15 cellular contexts compared by ENCODE assay signal in the genomic region with DNA sequence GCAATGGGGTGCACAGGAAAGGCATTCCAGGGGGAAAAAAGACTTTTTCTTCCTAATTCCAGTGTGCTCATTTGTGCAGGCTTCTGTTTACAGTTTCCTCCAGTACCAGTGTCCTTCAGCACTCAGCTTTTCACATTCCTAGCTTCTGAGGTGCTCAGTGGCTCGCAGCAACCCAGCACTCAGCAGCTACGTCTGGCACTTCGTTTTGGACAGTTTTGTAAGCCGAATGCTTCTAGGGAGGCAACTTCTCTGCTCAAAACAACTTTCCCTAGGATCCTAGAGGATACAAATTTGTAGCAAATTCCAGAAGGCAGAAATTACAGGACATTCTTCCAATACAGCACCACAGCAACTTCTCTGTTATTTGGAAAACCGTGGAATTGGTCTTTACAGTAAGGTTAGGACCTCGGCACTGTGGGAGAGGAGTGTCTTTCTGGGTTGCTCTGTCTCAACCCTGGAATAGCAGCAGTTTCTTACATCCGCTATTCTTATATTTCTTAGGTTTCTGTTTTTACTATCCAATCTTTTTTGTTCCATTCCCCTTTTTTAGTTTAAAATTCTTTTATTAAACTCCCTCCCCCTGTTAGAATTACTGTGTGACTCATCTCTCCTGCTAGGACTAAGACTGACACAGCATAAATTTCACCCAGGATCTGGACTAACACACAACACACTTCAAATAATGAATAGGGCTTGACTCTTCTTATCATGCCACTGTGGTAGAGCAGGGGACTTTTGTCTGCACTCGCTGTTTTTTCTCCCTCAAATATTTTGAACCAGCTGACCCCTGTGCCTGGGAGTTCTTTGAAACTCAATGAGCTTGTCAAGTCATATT.
DNase-seq lines count a peak whose midpoint lies in the region; ATAC-seq, FAIRE-seq and TF ChIP-seq lines count a peak whose summit lies in the region.
"Had no signal": no experiment of that assay in that cellular context is flagged by ENCODE, and none has a peak within 500 bp of the region (broad histone marks: within the 10 kb centered on the region; RNA-seq: fewer than 3 reads in every experiment).

No MANE protein-coding gene starts in this region.

- no peaks in the 10 kb centered on the region for H3K4me1 ChIP-seq in CD8-positive, alpha-beta T cell (ENCODE audit: insufficient read depth, low read length)

- intact Hi-C loops in CD8-positive, alpha-beta T cell (cut with DNase I, micrococcal nuclease), result no loop called here

- no peak for FAIRE-seq in bronchial epithelial cell (lab: Jason Lieb, UNC)

- H3K4me1 Mint-ChIP-seq in nephron, result peaks cover 14% of the 10 kb centered on the region
- no peaks in the 10 kb centered on the region for H3K4me1 Mint-ChIP-seq in CD8-positive, alpha-beta T cell (ENCODE audit: low read depth)

- no peaks in the 10 kb centered on the region for H3K36me3 Mint-ChIP-seq in nephron (ENCODE audit: low read depth)
- no peaks in the 10 kb centered on the region for H3K36me3 Mint-ChIP-seq in CD8-positive, alpha-beta T cell

- peak overlapping the region in 2 of 3 experiments; percentile 39 to 73 for H3K27ac Mint-ChIP-seq in nephron
- H3K27ac Mint-ChIP-seq in CD8-positive, alpha-beta T cell, result no peak overlapping the region
- H3K27ac Mint-ChIP-seq: HFFc6; stimulated activated naive CD8-positive, alpha-beta T cell treated with anti-CD3 and anti-CD28 coated beads, Interleukin-15, Interleukin-2, amounts not matched to agents 100 ng/mL and 50 ng/mL, for 24 hours had no signal

- TF ChIP-seq CTCF in C4-2B (conservative IDR thresholded peaks at IDR 0.05), result no peak
- no peak for TF ChIP-seq CTCF in bronchial epithelial cell (IDR thresholded peaks at IDR 0.05; ENCODE audit: insufficient read depth, low read length, severe bottlenecking)
- TF ChIP-seq CTCF in nephron (IDR thresholded peaks at IDR 0.05; ENCODE audit: unreplicated experiment in 3 of 3), result no peak
- TF ChIP-seq CTCF in CD8-positive, alpha-beta T cell (IDR thresholded peaks at IDR 0.05), result no peak

- no peaks in the 10 kb centered on the region for H3K9me3 ChIP-seq in CD8-positive, alpha-beta T cell (ENCODE audit: low read length)

- DNase-seq in LHCN-M2 (ENCODE audit: low read depth), result peak; percentile 58
- peak; percentile 63 for DNase-seq in bronchial epithelial cell (ENCODE audit: low read depth)
- DNase-seq in cerebellar cortex (ENCODE audit: low spot score), result no peak
- no peak for DNase-seq in NOMO-1 treated with DMSO at 0.1 percent for 48 hours (lab: John Stamatoyannopoulos, UW; ENCODE audit: unreplicated experiment)
- no peak for DNase-seq in CD8-positive, alpha-beta T cell
- DNase-seq: activated naive CD4-positive, alpha-beta T cell; cerebellar nuclear complex; HFFc6; NCI-H1048; NCI-H524; SHP77 treated with DMSO at 0.1 percent for 48 hours had no signal

- H3K4me3 ChIP-seq in bronchial epithelial cell (ENCODE audit: low read depth, low read length), result no peak overlapping the region
- H3K4me3 ChIP-seq in CD8-positive, alpha-beta T cell (ENCODE audit: low read depth, low read length), result no peak overlapping the region

- POLR2A ChIA-PET in CD8-positive, alpha-beta T cell (lab: Charles Lee), result no interaction called here

- no peak for ATAC-seq in GM19397 (IDR thresholded peaks at IDR 0.05; ENCODE audit: unreplicated experiment)
- ATAC-seq in CD8-positive, alpha-beta T cell, result no peak

- H3K9me3 Mint-ChIP-seq in nephron, result no peaks in the 10 kb centered on the region
- peaks cover 8% of the 10 kb centered on the region for H3K9me3 Mint-ChIP-seq in CD8-positive, alpha-beta T cell

- no peaks in the 10 kb centered on the region for H3K27me3 Mint-ChIP-seq in nephron (ENCODE audit: low read depth)
- no peaks in the 10 kb centered on the region for H3K27me3 Mint-ChIP-seq in CD8-positive, alpha-beta T cell (ENCODE audit: low read depth)
- H3K27me3 Mint-ChIP-seq: stimulated activated naive CD8-positive, alpha-beta T cell treated with anti-CD3 and anti-CD28 coated beads, Interleukin-15, Interleukin-2, amounts not matched to agents 100 ng/mL and 50 ng/mL, for 24 hours had no signal

- no peaks in the 10 kb centered on the region for H3K36me3 ChIP-seq in bronchial epithelial cell (ENCODE audit: control insufficient read depth, insufficient read depth, low read length)
- no peaks in the 10 kb centered on the region for H3K36me3 ChIP-seq in CD8-positive, alpha-beta T cell (ENCODE audit: insufficient read depth, low read length)

- no peak overlapping the region for H3K4me3 Mint-ChIP-seq in nephron
- no peak overlapping the region for H3K4me3 Mint-ChIP-seq in CD8-positive, alpha-beta T cell
- H3K4me3 Mint-ChIP-seq: HFFc6; stimulated activated naive CD8-positive, alpha-beta T cell treated with anti-CD3 and anti-CD28 coated beads, Interleukin-15, Interleukin-2, amounts not matched to agents 100 ng/mL and 50 ng/mL, for 24 hours had no signal

- CTCF ChIA-PET in CD8-positive, alpha-beta T cell (lab: Charles Lee), result no interaction called here

- no peaks in the 10 kb centered on the region for H3K27me3 ChIP-seq in bronchial epithelial cell (ENCODE audit: control insufficient read depth, insufficient read depth, low read length)
- no peaks in the 10 kb centered on the region for H3K27me3 ChIP-seq in CD8-positive, alpha-beta T cell (ENCODE audit: insufficient read depth, low read length)

- peak overlapping the region; percentile 25; the same call in 1 of the 2 replicates for H3K27ac ChIP-seq in C4-2B
- H3K27ac ChIP-seq in CD8-positive, alpha-beta T cell (ENCODE audit: low read depth, low read length), result no peak overlapping the region

Comparison
In these comparisons a context has a peak if more than half of its experiments do, and no peak if none do; other contexts are left out.
1. DNase-seq: peak in LHCN-M2 (single experiment) and bronchial epithelial cell (single experiment); none in cerebellar cortex (single experiment), NOMO-1 treated with DMSO at 0.1 percent for 48 hours (single experiment) and CD8-positive, alpha-beta T cell (0 of 7).